Comparison of ENCODE assay signal across 33 cellular contexts in the genomic region with DNA sequence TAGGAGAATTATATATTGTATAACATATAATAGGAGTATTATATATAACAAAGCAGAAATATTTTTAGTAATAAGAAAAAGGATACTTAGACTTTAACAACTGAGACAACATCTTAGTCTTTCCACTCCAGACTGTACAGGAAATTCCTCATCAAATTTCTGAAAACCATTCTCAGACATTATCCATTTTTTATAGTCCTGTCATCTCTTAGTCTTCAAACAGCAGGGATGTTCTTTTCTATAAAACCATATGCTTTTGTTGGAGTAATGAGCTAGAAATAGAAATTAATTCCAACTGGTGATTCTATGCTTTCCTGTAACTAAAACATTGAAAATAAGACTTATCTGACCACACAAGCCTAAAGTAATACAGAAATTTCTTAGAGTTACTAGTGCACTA.
"Had no signal": no experiment of that assay in that cellular context is flagged by ENCODE, and none has a peak within 500 bp of the region (broad histone marks: within the 10 kb centered on the region; RNA-seq: fewer than 3 reads in every experiment).

No MANE protein-coding gene starts in this region.

- H3K4me3 ChIP-seq: adrenal gland, breast epithelium, colonic mucosa, esophagus squamous epithelium, right atrium auricular region, smooth muscle cell, upper lobe of left lung, vagina had no signal

- DNase-seq: activated CD4-positive, alpha-beta T cell treated with anti-CD3 and anti-CD28 coated beads for 4 hours; activated CD4-positive, alpha-beta T cell treated with anti-CD3 and anti-CD28 coated beads, Interleukin-2, amount 50 U/mL, for 48 hours; activated CD8-positive, alpha-beta memory T cell treated with anti-CD3 and anti-CD28 coated beads for 24 hours; activated effector memory CD4-positive, alpha-beta T cell treated with anti-CD3 and anti-CD28 coated beads, Interleukin-2, amount 50 U/mL, for 16 hours; activated naive CD4-positive, alpha-beta T cell treated with anti-CD3 and anti-CD28 coated beads for 36 hours; activated naive CD8-positive, alpha-beta T cell treated with anti-CD3 and anti-CD28 coated beads for 36 hours; activated T-cell treated with anti-CD3 and anti-CD28 coated beads, Interleukin-2, amount 50 U/mL, for 1 hour; adrenal gland; aorta; central memory CD4-positive, alpha-beta T cell; colonic mucosa; effector CD8-positive, alpha-beta T cell; esophagus squamous epithelium; head of caudate nucleus; hippocampal formation; kidney; left colon; naive B cell; stimulated activated CD4-positive, alpha-beta T cell treated with anti-CD3 and anti-CD28 coated beads, Interleukin-1b, Interleukin-23, amount 100 ng/mL, for 48 hours; stimulated activated CD4-positive, alpha-beta T cell treated with anti-CD3 and anti-CD28 coated beads, Interleukin-4, amount 100 ng/mL, for 4 hours; stimulated activated CD8-positive, alpha-beta memory T cell treated with anti-CD3 and anti-CD28 coated beads, Interleukin-4, amount 100 ng/mL, for 48 hours; stimulated activated naive CD8-positive, alpha-beta T cell treated with anti-CD3 and anti-CD28 coated beads, Interleukin-15, amount 100 ng/mL, for 72 hours; substantia nigra; T-helper 9 cell; upper lobe of left lung had no signal

- H3K9me3 ChIP-seq: adrenal gland, breast epithelium, colonic mucosa, esophagus squamous epithelium, upper lobe of left lung, vagina had no signal

- H3K27me3 ChIP-seq: adrenal gland, breast epithelium, colonic mucosa, esophagus squamous epithelium, right atrium auricular region, upper lobe of left lung, vagina had no signal

- ATAC-seq: left colon; stimulated activated memory B cell treated with anti-CD40 and anti-IgM and Interleukin-4, amounts not matched to agents 10 μg/mL and 1 μg/mL and 100 μg/mL, for 72 hours; stimulated activated naive CD8-positive, alpha-beta T cell treated with anti-CD3 and anti-CD28 coated beads, Interleukin-15, amount 100 ng/mL, for 72 hours had no signal

- H3K4me1 ChIP-seq: adrenal gland, breast epithelium, colonic mucosa, esophagus squamous epithelium, parathyroid adenoma, right atrium auricular region, upper lobe of left lung, vagina had no signal

- H3K27ac ChIP-seq: adrenal gland, breast epithelium, colonic mucosa, epithelial cell of prostate, esophagus squamous epithelium, parathyroid adenoma, right atrium auricular region, upper lobe of left lung, vagina, VCaP had no signal

- H3K36me3 ChIP-seq: adrenal gland, breast epithelium, colonic mucosa, esophagus squamous epithelium, right atrium auricular region, upper lobe of left lung, vagina had no signal
